Comparison of ENCODE assay signal across 18 cellular contexts in the genomic region with DNA sequence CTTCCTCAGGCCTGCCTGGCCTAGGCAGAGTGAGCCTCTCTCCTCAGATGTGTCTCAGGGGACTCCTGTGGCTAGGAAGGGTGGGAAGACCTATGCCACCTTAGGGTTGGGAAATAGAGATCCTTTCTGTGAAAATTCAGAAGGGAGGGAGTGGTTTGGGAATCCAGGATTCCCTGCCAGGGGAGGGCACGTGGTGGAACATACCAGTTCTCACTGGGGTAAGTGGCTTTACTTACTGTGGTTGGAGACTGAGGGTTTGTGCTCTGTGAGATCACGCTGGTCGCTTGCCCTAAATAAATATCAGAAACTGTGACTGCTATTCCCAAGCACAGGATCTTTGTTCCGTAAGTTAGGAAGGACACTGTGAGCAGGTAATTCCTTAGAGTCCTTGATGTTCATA. TPM values are rescaled to one million over a fixed set of nuclear protein-coding genes. Genes with fewer than 3 reads are reported as not detected.
DNase-seq lines count a peak whose midpoint lies in the region; ATAC-seq, FAIRE-seq and TF ChIP-seq lines count a peak whose summit lies in the region.
"Had no signal": no experiment of that assay in that cellular context is flagged by ENCODE, and none has a peak within 500 bp of the region (broad histone marks: within the 10 kb centered on the region; RNA-seq: fewer than 3 reads in every experiment).

No MANE protein-coding gene starts in this region.

- no peak overlapping the region for H2AFZ ChIP-seq in HepG2 (ENCODE audit: low read length)

- H3K79me2 ChIP-seq in HepG2 (ENCODE audit: insufficient read depth, low read length) = peaks cover 2% of the 10 kb centered on the region

- TF ChIP-seq EP300 in HepG2 (IDR thresholded peaks at IDR 0.05; ENCODE audit: low read depth in 2 of 2, low read length in 2 of 2) = no peak
- no peak for TF ChIP-seq EP300 in HepG2 (CRISPR knock-in tag; IDR thresholded peaks at IDR 0.05; ENCODE audit: borderline replicate concordance)

- no TSS peak for BruUV-seq in HepG2 (replicated peaks; lab: Mats Ljungman, UMichigan)

- H3K9me3 ChIP-seq in HepG2 (ENCODE audit: low read length) = no peaks in the 10 kb centered on the region
- no peaks in the 10 kb centered on the region for H3K9me3 ChIP-seq in right lobe of liver
- H3K9me3 ChIP-seq in upper lobe of right lung = no peaks in the 10 kb centered on the region

- H3K27me3 ChIP-seq in HepG2 (ENCODE audit: control insufficient read depth in 1 of 2, insufficient read depth in 2 of 2, low read length in 2 of 2) = no peaks in the 10 kb centered on the region
- no peaks in the 10 kb centered on the region for H3K27me3 ChIP-seq in right lobe of liver
- no peaks in the 10 kb centered on the region for H3K27me3 ChIP-seq in upper lobe of right lung

- FAIRE-seq in HepG2 (lab: Jason Lieb, UNC) (no peak), urothelium cell line (lab: Jason Lieb, UNC) (no peak)
- FAIRE-seq: GM19239 had no signal

- TF ChIP-seq POLR2A in HepG2 (IDR thresholded peaks at IDR 0.05; ENCODE audit: insufficient read depth in 1 of 2, low read depth in 2 of 2, low read length in 2 of 2) = no peak
- no peak for TF ChIP-seq POLR2A in right lobe of liver (IDR thresholded peaks at IDR 0.05)

- H3K4me3 ChIP-seq in HepG2 (replicated peaks in 1 of 3; ENCODE audit: insufficient read depth in 1 of 3, low read depth in 2 of 3, low read length in 3 of 3) = no peak overlapping the region
- H3K4me3 ChIP-seq in right lobe of liver = no peak overlapping the region
- H3K4me3 ChIP-seq in upper lobe of right lung = no peak overlapping the region

- no peak for TF ChIP-seq RAD21 in HepG2 (CRISPR knock-in tag; IDR thresholded peaks at IDR 0.05)

- POLR2A ChIA-PET in HepG2 (lab: Yijun Ruan, JAX) = no interaction called here

- no peak overlapping the region for H3K9ac ChIP-seq in HepG2 (ENCODE audit: insufficient read depth, low read depth, low read length)

- WGBS in HepG2 (ENCODE audit: low lambda C conversion rate) = 96% methylated on average over 4 of the region's 4 CpGs
- 83% methylated on average over 1 of the region's 4 CpGs for whole genome bisulfite sequencing in right lobe of liver (ENCODE audit: insufficient coverage, low coverage, low lambda C conversion rate, missing lambda C conversion rate)

- DNase-seq in HepG2 (ENCODE audit: low spot score) (no peak), right lobe of liver (no peak), sciatic nerve (ENCODE audit: low spot score) (no peak), upper lobe of right lung (no peak), urothelium cell line (ENCODE audit: low spot score) (no peak), MV-4-11 (lab: John Stamatoyannopoulos, UW) (no peak), RKO (ENCODE audit: low spot score) (no peak)
- DNase-seq: EL, GF-D8, Kasumi-1, NCI-H1092, NCI-H1436, NCI-H1930, NCI-H510A treated with DMSO at 0.1 percent for 48 hours, NCI-H748 treated with DMSO at 0.1 percent for 48 hours had no signal

- H3K4me2 ChIP-seq in HepG2 (ENCODE audit: low read depth, low read length) = no peak overlapping the region

- peaks cover 21 to 67% of the 10 kb centered on the region in 2 experiments for H3K36me3 ChIP-seq in HepG2 (replicated peaks in 1 of 2; ENCODE audit: control insufficient read depth in 1 of 2, insufficient read depth in 2 of 2, low read length in 2 of 2)
- peaks cover 0 to 26% (median 6%) of the 10 kb centered on the region in 4 donors for H3K36me3 ChIP-seq in right lobe of liver
- no peaks in the 10 kb centered on the region for H3K36me3 ChIP-seq in upper lobe of right lung

- H4K20me1 ChIP-seq in HepG2 (ENCODE audit: insufficient read depth, low read length) = no peaks in the 10 kb centered on the region

- no peak overlapping the region for H3K27ac ChIP-seq in HepG2 (ENCODE audit: extremely low read length, insufficient read depth, low read length)
- no peak overlapping the region for H3K27ac ChIP-seq in right lobe of liver
- no peak overlapping the region for H3K27ac ChIP-seq in upper lobe of right lung

- ATAC-seq in HepG2 (no peak), right lobe of liver (no peak), esophagus mucosa (peak; percentile 13), sciatic nerve (peak; percentile 69), upper lobe of right lung (peak; percentile 35)
- ATAC-seq: Panc1 had no signal

- intact Hi-C loops in HepG2 (cut with micrococcal nuclease; ENCODE audit: unreplicated experiment) (no loop called here), right lobe of liver (cut with DNase I) (no loop called here), sciatic nerve (cut with DNase I) (no loop called here), upper lobe of right lung (cut with DNase I) (no loop called here)

- CTCF ChIA-PET in HepG2 (lab: Yijun Ruan, JAX; ENCODE audit: low intra/inter-chr PET ratio, low total read pairs) = no interaction called here

- no peak for TF ChIP-seq CTCF in HepG2 (CRISPR knock-in tag; IDR thresholded peaks at IDR 0.05)
- no peak for TF ChIP-seq CTCF in right lobe of liver (IDR thresholded peaks at IDR 0.05)
- no peak for TF ChIP-seq CTCF in upper lobe of right lung (IDR thresholded peaks at IDR 0.05)

- H3K4me1 ChIP-seq in HepG2 (ENCODE audit: insufficient read depth, low read length) (peaks cover 13% of the 10 kb centered on the region), right lobe of liver (no peaks in the 10 kb centered on the region), upper lobe of right lung (no peaks in the 10 kb centered on the region)

- in situ Hi-C loops in HepG2 (cut with HindIII; ENCODE audit: extremely low pct_ligation_motif_present, low pct_unique_long_range_greater_than_20kb) = no loop called here

TF ChIP-seq in HepG2, 621 proteins besides CTCF, POLR2A, EP300 and RAD21:
- TF ChIP-seq TBP (CRISPR knock-in tag; IDR thresholded peaks at IDR 0.05) (no peak), RBFOX2 (IDR thresholded peaks at IDR 0.05; ENCODE audit: low read depth, low read length) (0 out of 2 replicates have a peak, but pooled peaks have one; percentile 18)
- TF ChIP-seq, protein P1, sequence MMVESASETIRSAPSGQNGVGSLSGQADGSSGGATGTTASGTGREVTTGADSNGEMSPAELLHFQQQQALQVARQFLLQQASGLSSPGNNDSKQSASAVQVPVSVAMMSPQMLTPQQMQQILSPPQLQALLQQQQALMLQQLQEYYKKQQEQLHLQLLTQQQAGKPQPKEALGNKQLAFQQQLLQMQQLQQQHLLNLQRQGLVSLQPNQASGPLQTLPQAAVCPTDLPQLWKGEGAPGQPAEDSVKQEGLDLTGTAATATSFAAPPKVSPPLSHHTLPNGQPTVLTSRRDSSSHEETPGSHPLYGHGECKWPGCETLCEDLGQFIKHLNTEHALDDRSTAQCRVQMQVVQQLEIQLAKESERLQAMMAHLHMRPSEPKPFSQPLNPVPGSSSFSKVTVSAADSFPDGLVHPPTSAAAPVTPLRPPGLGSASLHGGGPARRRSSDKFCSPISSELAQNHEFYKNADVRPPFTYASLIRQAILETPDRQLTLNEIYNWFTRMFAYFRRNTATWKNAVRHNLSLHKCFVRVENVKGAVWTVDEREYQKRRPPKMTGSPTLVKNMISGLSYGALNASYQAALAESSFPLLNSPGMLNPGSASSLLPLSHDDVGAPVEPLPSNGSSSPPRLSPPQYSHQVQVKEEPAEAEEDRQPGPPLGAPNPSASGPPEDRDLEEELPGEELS (CRISPR knock-in tag; IDR thresholded peaks at IDR 0.05) = no peak

RNA-seq across cellular contexts. Expression of a gene that starts 16.9 kb away (rescaled TPM):
- 9.6 and 13.5 TPM in 2 replicates for total RNA-seq in HepG2 (2016; rRNA removed; fragmentation: Illumina TruSeq; extraction: Trizol)
- total RNA-seq in HepG2 (2016; cell fraction: cytosol; rRNA removed; fragmentation: Illumina TruSeq; extraction: Trizol; ENCODE audit: low read depth) = 2.4 and 3.1 TPM in 2 replicates
- 8.3 and 13.2 TPM in 2 replicates for total RNA-seq in HepG2 (2016; cell fraction: insoluble cytoplasmic fraction; rRNA removed; fragmentation: Illumina TruSeq; extraction: Trizol)
- 7.7 and 9.3 TPM in 2 replicates for total RNA-seq in HepG2 (2016; cell fraction: membrane; rRNA removed; fragmentation: Illumina TruSeq; extraction: Trizol)
- 22.7 and 31.8 TPM in 2 replicates for total RNA-seq in HepG2 (2016; cell fraction: nucleus; rRNA removed; fragmentation: Illumina TruSeq; extraction: Trizol)
- polyA plus RNA-seq in HepG2 (2011; rRNA removed) = 272 and 332 TPM in 2 replicates
- polyA plus RNA-seq in HepG2 (2011; cell fraction: cytosol; rRNA removed) = 102 and 103 TPM in 2 replicates
- 369 and 382 TPM in 2 replicates for polyA plus RNA-seq in HepG2 (2011; cell fraction: nucleus; rRNA removed)
- polyA plus RNA-seq in HepG2 (2012) = 97.8 and 119 TPM in 2 replicates
- polyA plus RNA-seq in HepG2 (2016; cell fraction: cytosol; fragmentation: Illumina TruSeq; extraction: Trizol; ENCODE audit: low read depth) = 4.9 and 5.5 TPM in 2 replicates
- polyA plus RNA-seq in HepG2 (2016; cell fraction: insoluble cytoplasmic fraction; fragmentation: Illumina TruSeq; extraction: Trizol; ENCODE audit: low read depth) = 23.8 and 26.6 TPM in 2 replicates
- 8.8 and 10.6 TPM in 2 replicates for polyA plus RNA-seq in HepG2 (2016; cell fraction: membrane; fragmentation: Illumina TruSeq; extraction: Trizol; ENCODE audit: low read depth)
- 77.3 and 85.7 TPM in 2 replicates for polyA plus RNA-seq in HepG2 (2016; cell fraction: nucleus; fragmentation: Illumina TruSeq; extraction: Trizol; ENCODE audit: insufficient read depth, low read depth)
- 0.07 and 87.5 TPM in 2 replicates for polyA minus RNA-seq in HepG2 (2011; rRNA and poly(A)+ RNA removed; ENCODE audit: low replicate concordance)
- 61.3 and 65.7 TPM in 2 replicates for polyA minus RNA-seq in HepG2 (2011; cell fraction: cytosol; rRNA and poly(A)+ RNA removed)
- polyA minus RNA-seq in HepG2 (2011; cell fraction: nucleus; rRNA and poly(A)+ RNA removed) = 122 and 160 TPM in 2 replicates
- 10 to 100 TPM; 27.4 to 64.6 (median 45.7) TPM for total RNA-seq in right lobe of liver
- total RNA-seq in esophagus mucosa = 97.8 TPM
- 5.8 TPM for total RNA-seq in sciatic nerve
- total RNA-seq in upper lobe of right lung = 13.1 TPM

Comparison
In these comparisons a context has a peak if more than half of its experiments do, and no peak if none do; other contexts are left out.
1. ATAC-seq: peak in esophagus mucosa (single experiment), sciatic nerve (single experiment) and upper lobe of right lung (single experiment); none in HepG2 (single experiment) and right lobe of liver (0 of 4).